ENCODE assay signal across 11 cellular contexts in genomic region chr21:29148535-29148934, GRCh38. TPM values are rescaled to one million over a fixed set of nuclear protein-coding genes. Genes with fewer than 3 reads are reported as not detected.
DNase-seq lines count a peak whose midpoint lies in the region; ATAC-seq and TF ChIP-seq lines count a peak whose summit lies in the region.
"Had no signal": no experiment of that assay in that cellular context is flagged by ENCODE, and none has a peak within 500 bp of the region (broad histone marks: within the 10 kb centered on the region; RNA-seq: fewer than 3 reads in every experiment).

No MANE protein-coding gene starts in this region.

- peak overlapping the region; percentile 50 for H3K9ac ChIP-seq in DND-41 (ENCODE audit: low read depth, low read length)

- peak; percentile 68 for DNase-seq in DND-41
- DNase-seq in T-helper 2 cell treated with Interferon-gamma antibody and Interleukin-4, amounts not matched to agents 5 μg/mL and 100 μg/mL, for 36 hours (ENCODE audit: low spot score): peak; percentile 25
- DNase-seq in myocyte (ENCODE audit: low read depth): peak; percentile 96
- no peak for DNase-seq in NCI-H345 treated with DMSO at 0.1 percent for 48 hours (lab: John Stamatoyannopoulos, UW; ENCODE audit: unreplicated experiment)
- no peak for DNase-seq in erythroblast (lab: John Stamatoyannopoulos, UW)
- no peak for DNase-seq in uterus
- DNase-seq: NCI-H345 had no signal

- H3K36me3 ChIP-seq in DND-41 (ENCODE audit: insufficient read depth, low read length) (no peaks in the 10 kb centered on the region), uterus (no peaks in the 10 kb centered on the region)

- H3K4me1 ChIP-seq in DND-41 (ENCODE audit: insufficient read depth, low read length) (peaks cover 60% of the 10 kb centered on the region), uterus (peaks cover 0 to 6% of the 10 kb centered on the region in 2 donors)

- no peaks in the 10 kb centered on the region for H3K9me3 Mint-ChIP-seq in T-helper 2 cell treated with Interferon-gamma antibody and Interleukin-4, amounts not matched to agents 5 μg/mL and 100 μg/mL, for 36 hours

- H3K4me3 ChIP-seq in DND-41 (ENCODE audit: low read depth in 1 of 2, low read length in 2 of 2) (peak overlapping the region in 1 of 2 experiments; percentile 36; a peak in 2 of 4 replicates), uterus (no peak overlapping the region)
- H3K4me3 ChIP-seq: lung had no signal

- ATAC-seq in DND-41 (ENCODE audit: insufficient read depth, low read depth) (peak; percentile 83), HG02610 (IDR thresholded peaks at IDR 0.05; ENCODE audit: unreplicated experiment) (peak; percentile 86), HG03025 (IDR thresholded peaks at IDR 0.05; ENCODE audit: low FRiP score, unreplicated experiment) (no peak)
- ATAC-seq: SK-N-SH treated with all-trans-retinoic acid at 6 μM for 48 hours had no signal

- no peak overlapping the region for H3K4me3 Mint-ChIP-seq in T-helper 2 cell treated with Interferon-gamma antibody and Interleukin-4, amounts not matched to agents 5 μg/mL and 100 μg/mL, for 36 hours

- no peaks in the 10 kb centered on the region for H3K27me3 ChIP-seq in DND-41 (ENCODE audit: insufficient read depth, low read length, poor library complexity)
- no peaks in the 10 kb centered on the region for H3K27me3 ChIP-seq in uterus

- no peaks in the 10 kb centered on the region for H3K36me3 Mint-ChIP-seq in T-helper 2 cell treated with Interferon-gamma antibody and Interleukin-4, amounts not matched to agents 5 μg/mL and 100 μg/mL, for 36 hours (ENCODE audit: low read depth)

- H3K9me3 ChIP-seq in DND-41 (ENCODE audit: insufficient read depth, low read length, severe bottlenecking) (no peaks in the 10 kb centered on the region), uterus (no peaks in the 10 kb centered on the region)

- H3K27ac Mint-ChIP-seq in T-helper 2 cell treated with Interferon-gamma antibody and Interleukin-4, amounts not matched to agents 5 μg/mL and 100 μg/mL, for 36 hours: no peak overlapping the region

- H2AFZ ChIP-seq in DND-41 (ENCODE audit: low read depth, low read length): peak overlapping the region; percentile 67

- TF ChIP-seq POLR2A in erythroblast (IDR thresholded peaks at IDR 0.05; ENCODE audit: low read length) (no peak), uterus (IDR thresholded peaks at IDR 0.05) (no peak)

- H3K79me2 ChIP-seq in DND-41 (ENCODE audit: insufficient read depth, low read length): no peaks in the 10 kb centered on the region

- intact Hi-C loops in uterus (cut with DNase I; ENCODE audit: low total_unique reads): no loop called here

- H3K27ac ChIP-seq in DND-41 (ENCODE audit: low read length) (peak overlapping the region; percentile 89), uterus (no peak overlapping the region)

- peak overlapping the region; percentile 59 for H3K4me2 ChIP-seq in DND-41 (ENCODE audit: insufficient read depth, low read length)

- no peaks in the 10 kb centered on the region for H4K20me1 ChIP-seq in DND-41 (ENCODE audit: insufficient read depth, low read length)

- H3K27me3 Mint-ChIP-seq in T-helper 2 cell treated with Interferon-gamma antibody and Interleukin-4, amounts not matched to agents 5 μg/mL and 100 μg/mL, for 36 hours (ENCODE audit: low read depth): no peaks in the 10 kb centered on the region

- H3K4me1 Mint-ChIP-seq in T-helper 2 cell treated with Interferon-gamma antibody and Interleukin-4, amounts not matched to agents 5 μg/mL and 100 μg/mL, for 36 hours (ENCODE audit: low read depth): peaks cover 18% of the 10 kb centered on the region

- peak; percentile 33 for TF ChIP-seq CTCF in DND-41 (IDR thresholded peaks at IDR 0.05; ENCODE audit: borderline replicate concordance, extremely low read depth, low read length, poor library complexity, severe bottlenecking)
- TF ChIP-seq CTCF in uterus (IDR thresholded peaks at IDR 0.05): no peak

RNA-seq across cellular contexts. Expression of gene MAP3K7CL, which starts 18.1 kb away (rescaled TPM):
- total RNA-seq in myocyte (57.4 and 115 TPM in 2 replicates), uterus (1 to 10 TPM; 2.3 to 7.3 (median 5.5) TPM)
- polyA plus RNA-seq in myocyte (2012): 140 TPM

Comparison
In these comparisons a context has a peak if more than half of its experiments do, and no peak if none do; other contexts are left out.
1. DNase-seq: peak in DND-41 (single experiment), T-helper 2 cell treated with Interferon-gamma antibody and Interleukin-4, amounts not matched to agents 5 μg/mL and 100 μg/mL, for 36 hours (single experiment) and myocyte (single experiment); none in NCI-H345 treated with DMSO at 0.1 percent for 48 hours (single experiment), erythroblast (0 of 2) and uterus (0 of 2).